2 cellular contexts compared by ENCODE assay signal in genomic region chrX:136497556-136498048, GRCh38.
TF ChIP-seq lines count a peak whose summit lies in the region.

A gene with protein sequence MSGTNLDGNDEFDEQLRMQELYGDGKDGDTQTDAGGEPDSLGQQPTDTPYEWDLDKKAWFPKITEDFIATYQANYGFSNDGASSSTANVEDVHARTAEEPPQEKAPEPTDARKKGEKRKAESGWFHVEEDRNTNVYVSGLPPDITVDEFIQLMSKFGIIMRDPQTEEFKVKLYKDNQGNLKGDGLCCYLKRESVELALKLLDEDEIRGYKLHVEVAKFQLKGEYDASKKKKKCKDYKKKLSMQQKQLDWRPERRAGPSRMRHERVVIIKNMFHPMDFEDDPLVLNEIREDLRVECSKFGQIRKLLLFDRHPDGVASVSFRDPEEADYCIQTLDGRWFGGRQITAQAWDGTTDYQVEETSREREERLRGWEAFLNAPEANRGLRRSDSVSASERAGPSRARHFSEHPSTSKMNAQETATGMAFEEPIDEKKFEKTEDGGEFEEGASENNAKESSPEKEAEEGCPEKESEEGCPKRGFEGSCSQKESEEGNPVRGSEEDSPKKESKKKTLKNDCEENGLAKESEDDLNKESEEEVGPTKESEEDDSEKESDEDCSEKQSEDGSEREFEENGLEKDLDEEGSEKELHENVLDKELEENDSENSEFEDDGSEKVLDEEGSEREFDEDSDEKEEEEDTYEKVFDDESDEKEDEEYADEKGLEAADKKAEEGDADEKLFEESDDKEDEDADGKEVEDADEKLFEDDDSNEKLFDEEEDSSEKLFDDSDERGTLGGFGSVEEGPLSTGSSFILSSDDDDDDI (plus strand): TSS chrX:136497592. CDS start chrX:136497685, 93 bp downstream.

TF ChIP-seq in HEK293, 187 proteins besides CTCF, POLR2A, EP300 and RAD21 (continued from another document and continues in another):
- TF ChIP-seq KLF17 (tag by site-specific recombination; IDR thresholded peaks at IDR 0.05): peak; percentile 21; the same call in 1 of the 2 replicates
- peak; percentile 75 for TF ChIP-seq ZNF335 (tag by site-specific recombination; conservative IDR thresholded peaks at IDR 0.05)
- TF ChIP-seq SP3 (tag by site-specific recombination; IDR thresholded peaks at IDR 0.05): peak; percentile 22; the same call in 1 of the 2 replicates
- TF ChIP-seq ZNF423 (tag by site-specific recombination; IDR thresholded peaks at IDR 0.05): peak; percentile 53; the same call in 1 of the 2 replicates
- TF ChIP-seq ZNF530 (tag by site-specific recombination; IDR thresholded peaks at IDR 0.05; ENCODE audit: low read depth): no peak
- TF ChIP-seq, protein P1, sequence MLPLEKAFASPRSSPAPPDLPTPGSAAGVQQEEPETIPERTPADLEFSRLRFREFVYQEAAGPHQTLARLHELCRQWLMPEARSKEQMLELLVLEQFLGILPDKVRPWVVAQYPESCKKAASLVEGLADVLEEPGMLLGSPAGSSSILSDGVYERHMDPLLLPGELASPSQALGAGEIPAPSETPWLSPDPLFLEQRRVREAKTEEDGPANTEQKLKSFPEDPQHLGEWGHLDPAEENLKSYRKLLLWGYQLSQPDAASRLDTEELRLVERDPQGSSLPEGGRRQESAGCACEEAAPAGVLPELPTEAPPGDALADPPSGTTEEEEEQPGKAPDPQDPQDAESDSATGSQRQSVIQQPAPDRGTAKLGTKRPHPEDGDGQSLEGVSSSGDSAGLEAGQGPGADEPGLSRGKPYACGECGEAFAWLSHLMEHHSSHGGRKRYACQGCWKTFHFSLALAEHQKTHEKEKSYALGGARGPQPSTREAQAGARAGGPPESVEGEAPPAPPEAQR (tag by site-specific recombination; IDR thresholded peaks at IDR 0.05): no peak
- peak; percentile 67 for TF ChIP-seq GLIS2 (tag by site-specific recombination; IDR thresholded peaks at IDR 0.05)
- TF ChIP-seq SP2 (tag by site-specific recombination; IDR thresholded peaks at IDR 0.05): 0 out of 2 replicates have a peak, but pooled peaks have one; percentile 15
- TF ChIP-seq SCRT2 (tag by site-specific recombination; IDR thresholded peaks at IDR 0.05): no peak
- TF ChIP-seq, protein P2, sequence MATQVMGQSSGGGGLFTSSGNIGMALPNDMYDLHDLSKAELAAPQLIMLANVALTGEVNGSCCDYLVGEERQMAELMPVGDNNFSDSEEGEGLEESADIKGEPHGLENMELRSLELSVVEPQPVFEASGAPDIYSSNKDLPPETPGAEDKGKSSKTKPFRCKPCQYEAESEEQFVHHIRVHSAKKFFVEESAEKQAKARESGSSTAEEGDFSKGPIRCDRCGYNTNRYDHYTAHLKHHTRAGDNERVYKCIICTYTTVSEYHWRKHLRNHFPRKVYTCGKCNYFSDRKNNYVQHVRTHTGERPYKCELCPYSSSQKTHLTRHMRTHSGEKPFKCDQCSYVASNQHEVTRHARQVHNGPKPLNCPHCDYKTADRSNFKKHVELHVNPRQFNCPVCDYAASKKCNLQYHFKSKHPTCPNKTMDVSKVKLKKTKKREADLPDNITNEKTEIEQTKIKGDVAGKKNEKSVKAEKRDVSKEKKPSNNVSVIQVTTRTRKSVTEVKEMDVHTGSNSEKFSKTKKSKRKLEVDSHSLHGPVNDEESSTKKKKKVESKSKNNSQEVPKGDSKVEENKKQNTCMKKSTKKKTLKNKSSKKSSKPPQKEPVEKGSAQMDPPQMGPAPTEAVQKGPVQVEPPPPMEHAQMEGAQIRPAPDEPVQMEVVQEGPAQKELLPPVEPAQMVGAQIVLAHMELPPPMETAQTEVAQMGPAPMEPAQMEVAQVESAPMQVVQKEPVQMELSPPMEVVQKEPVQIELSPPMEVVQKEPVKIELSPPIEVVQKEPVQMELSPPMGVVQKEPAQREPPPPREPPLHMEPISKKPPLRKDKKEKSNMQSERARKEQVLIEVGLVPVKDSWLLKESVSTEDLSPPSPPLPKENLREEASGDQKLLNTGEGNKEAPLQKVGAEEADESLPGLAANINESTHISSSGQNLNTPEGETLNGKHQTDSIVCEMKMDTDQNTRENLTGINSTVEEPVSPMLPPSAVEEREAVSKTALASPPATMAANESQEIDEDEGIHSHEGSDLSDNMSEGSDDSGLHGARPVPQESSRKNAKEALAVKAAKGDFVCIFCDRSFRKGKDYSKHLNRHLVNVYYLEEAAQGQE (tag by site-specific recombination; IDR thresholded peaks at IDR 0.05): 0 out of 2 replicates have a peak, but pooled peaks have one; percentile 6
- no peak for TF ChIP-seq ZNF132 (tag by site-specific recombination; IDR thresholded peaks at IDR 0.05; ENCODE audit: borderline replicate concordance)
- 0 out of 2 replicates have a peak, but pooled peaks have one; percentile 40 for TF ChIP-seq ZEB2 (tag by site-specific recombination; IDR thresholded peaks at IDR 0.05)
- no peak for TF ChIP-seq ZFP3 (tag by site-specific recombination; IDR thresholded peaks at IDR 0.05; ENCODE audit: low read depth)
- no peak for TF ChIP-seq EGR2 (tag by site-specific recombination; IDR thresholded peaks at IDR 0.05; ENCODE audit: low read depth)
- TF ChIP-seq ZNF610 (tag by site-specific recombination; IDR thresholded peaks at IDR 0.05; ENCODE audit: borderline replicate concordance): no peak
- TF ChIP-seq PATZ1 (tag by site-specific recombination; IDR thresholded peaks at IDR 0.05): 0 out of 2 replicates have a peak, but pooled peaks have one; percentile 21

TF ChIP-seq in H1, 55 proteins besides CTCF, POLR2A, EP300 and RAD21:
- no peak for TF ChIP-seq USF2 (IDR thresholded peaks at IDR 0.05; ENCODE audit: low read length)
- peak; percentile 21 for TF ChIP-seq KDM4A (IDR thresholded peaks at IDR 0.05; ENCODE audit: low read depth, low read length, severe bottlenecking)
- TF ChIP-seq TCF12 (IDR thresholded peaks at IDR 0.05; ENCODE audit: low read depth, low read length): no peak
- TF ChIP-seq ASH2L (IDR thresholded peaks at IDR 0.05; ENCODE audit: low read length): peak; percentile 61
- no peak for TF ChIP-seq SIN3A (conservative IDR thresholded peaks at IDR 0.05 in 1 of 2, IDR thresholded peaks at IDR 0.05 in 1 of 2; ENCODE audit: low read depth in 1 of 2, low read length in 2 of 2)
- no peak for TF ChIP-seq CHD7 (IDR thresholded peaks at IDR 0.05; ENCODE audit: insufficient replicate concordance, low read length)
TF ChIP-seq in H1: peak in this region for 2.
